ENCODE assay signal across 1 cellular context in genomic region chr10:112631501-112632410, GRCh38.
TF ChIP-seq lines count a peak whose summit lies in the region.

No MANE protein-coding gene starts in this region.

TF ChIP-seq in HepG2, 621 proteins besides CTCF, POLR2A, EP300 and RAD21 (continued from another document and continues in another):
- no peak for TF ChIP-seq PREB (CRISPR knock-in tag; IDR thresholded peaks at IDR 0.05)
- TF ChIP-seq RARA (CRISPR knock-in tag; IDR thresholded peaks at IDR 0.05) = peak; percentile 85
- no peak for TF ChIP-seq MAFG (CRISPR knock-in tag; IDR thresholded peaks at IDR 0.05)
- TF ChIP-seq CCAR2 (optimal IDR thresholded peaks at IDR 0.05; ENCODE audit: low read depth, low read length) = peak; percentile 45
- 0 out of 2 replicates have a peak, but pooled peaks have one; percentile 70 for TF ChIP-seq SMAD3 (CRISPR knock-in tag; IDR thresholded peaks at IDR 0.05)
- TF ChIP-seq DRAP1 (CRISPR knock-in tag; IDR thresholded peaks at IDR 0.05) = peak; percentile 63
- TF ChIP-seq HDAC6 (IDR thresholded peaks at IDR 0.05; ENCODE audit: low read depth, low read length) = no peak
- peak; percentile 90 for TF ChIP-seq TEAD3 (CRISPR knock-in tag; optimal IDR thresholded peaks at IDR 0.05; ENCODE audit: borderline replicate concordance)
- TF ChIP-seq MAZ (IDR thresholded peaks at IDR 0.05; ENCODE audit: borderline replicate concordance, low read depth, low read length) = no peak
- no peak for TF ChIP-seq MAZ (CRISPR knock-in tag; IDR thresholded peaks at IDR 0.05; ENCODE audit: low read depth)
- no peak; the same call in 1 of the 2 replicates for TF ChIP-seq SSRP1 (CRISPR knock-in tag; IDR thresholded peaks at IDR 0.05)
- TF ChIP-seq ZNF589 (CRISPR knock-in tag; conservative IDR thresholded peaks at IDR 0.05) = no peak
- TF ChIP-seq FOXK2 (IDR thresholded peaks at IDR 0.05) = no peak
- peak; percentile 93 for TF ChIP-seq PHF5A (CRISPR knock-in tag; IDR thresholded peaks at IDR 0.05; ENCODE audit: low read depth, unreplicated experiment)
- TF ChIP-seq TFAP4 (IDR thresholded peaks at IDR 0.05; ENCODE audit: borderline replicate concordance, low read depth) = peak; percentile 52; the same call in 1 of the 2 replicates
- no peak for TF ChIP-seq ZBTB44 (CRISPR knock-in tag; IDR thresholded peaks at IDR 0.05)
- no peak for TF ChIP-seq ZNF318 (CRISPR knock-in tag; IDR thresholded peaks at IDR 0.05)
- no peak for TF ChIP-seq TCF12 (IDR thresholded peaks at IDR 0.05)
- no peak for TF ChIP-seq TCF12 (CRISPR knock-in tag; IDR thresholded peaks at IDR 0.05)
- TF ChIP-seq ZNF672 (CRISPR knock-in tag; IDR thresholded peaks at IDR 0.05) = no peak
- TF ChIP-seq THAP9 (CRISPR knock-in tag; IDR thresholded peaks at IDR 0.05; ENCODE audit: borderline replicate concordance) = no peak
- no peak for TF ChIP-seq ZNF160 (CRISPR knock-in tag; IDR thresholded peaks at IDR 0.05)
- no peak for TF ChIP-seq ZNF646 (CRISPR knock-in tag; IDR thresholded peaks at IDR 0.05)
- peak; percentile 53; the same call in 1 of the 2 replicates for TF ChIP-seq SIX1 (CRISPR knock-in tag; IDR thresholded peaks at IDR 0.05; ENCODE audit: borderline replicate concordance)
- no peak for TF ChIP-seq SMARCE1 (IDR thresholded peaks at IDR 0.05; ENCODE audit: borderline replicate concordance)
- no peak for TF ChIP-seq RBAK (CRISPR knock-in tag; IDR thresholded peaks at IDR 0.05)
- TF ChIP-seq ZMAT5 (CRISPR knock-in tag; IDR thresholded peaks at IDR 0.05; ENCODE audit: borderline replicate concordance, low read depth) = no peak
- TF ChIP-seq TFDP2 (CRISPR knock-in tag; IDR thresholded peaks at IDR 0.05) = 0 out of 2 replicates have a peak, but pooled peaks have one; percentile 33
- TF ChIP-seq SNAI1 (CRISPR knock-in tag; IDR thresholded peaks at IDR 0.05; ENCODE audit: borderline replicate concordance) = no peak
- TF ChIP-seq HOMEZ (CRISPR knock-in tag; IDR thresholded peaks at IDR 0.05; ENCODE audit: low read depth) = peak; percentile 96
